Comparison of ENCODE assay signal across 10 cellular contexts in the genomic region with DNA sequence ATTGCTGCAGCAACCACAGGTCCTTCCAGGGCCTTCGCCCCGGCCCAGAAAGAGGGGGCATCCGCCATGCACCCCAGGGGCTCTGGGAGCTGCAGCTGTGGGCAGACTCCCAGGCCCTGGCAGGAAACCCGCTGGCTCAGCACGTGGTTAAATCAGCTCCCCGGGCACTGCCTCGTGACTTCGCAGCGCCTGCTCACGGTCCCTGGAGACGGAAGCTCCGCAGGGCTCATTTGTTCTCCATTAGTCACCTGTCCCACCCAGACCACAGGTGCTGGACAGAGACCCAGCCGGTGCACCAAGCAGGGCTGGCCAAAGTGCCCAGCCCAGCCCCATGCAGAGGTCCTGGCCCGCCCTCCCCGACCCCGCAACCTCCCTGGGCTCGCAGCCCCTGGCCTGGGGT. TPM values are rescaled to one million over a fixed set of nuclear protein-coding genes. Genes with fewer than 3 reads are reported as not detected.
DNase-seq lines count a peak whose midpoint lies in the region; ATAC-seq, FAIRE-seq and TF ChIP-seq lines count a peak whose summit lies in the region.
"Had no signal": no experiment of that assay in that cellular context is flagged by ENCODE, and none has a peak within 500 bp of the region (broad histone marks: within the 10 kb centered on the region; RNA-seq: fewer than 3 reads in every experiment).

No MANE protein-coding gene starts in this region.

- no peaks in the 10 kb centered on the region for H3K36me3 ChIP-seq in GM23338 (ENCODE audit: insufficient read depth)

- peaks cover 68% of the 10 kb centered on the region for H3K79me2 ChIP-seq in GM23338 (replicated peaks; ENCODE audit: insufficient read depth)

- H3K4me2 ChIP-seq in A549 (no peak overlapping the region), GM23338 (no peak overlapping the region)

- H3K9me3 Mint-ChIP-seq in GM23338, result no peaks in the 10 kb centered on the region; the same call in 2 of the 3 replicates

- peak; percentile 58 to 60 for DNase-seq in A549 (ENCODE audit: low read depth in 1 of 2, low spot score in 1 of 2)
- DNase-seq in GM23338 (ENCODE audit: low spot score), result no peak
- DNase-seq in RCC 7860 (ENCODE audit: low spot score), result peak; percentile 41
- DNase-seq in frontal cortex (ENCODE audit: low spot score in 2 of 2), result peak; percentile 59 to 75
- no peak for DNase-seq in left lobe of liver (ENCODE audit: low spot score)
- no peak for DNase-seq in HuH-7.5 (ENCODE audit: low spot score)
- no peak for DNase-seq in GOT3 (lab: John Stamatoyannopoulos, UW)
- DNase-seq: DMS79 had no signal

- CTCF ChIA-PET in A549 (lab: Yijun Ruan, JAX), result interaction anchor here (0.7 to 1.6 kb wide), 3 partner anchors 17 to 39 kb away, joined by 3 to 5 read pairs (median 3); no protein-coding TSS in a partner anchor

- H3K4me3 ChIP-seq in A549 (no peak overlapping the region), GM23338 (no peak overlapping the region)

- no peak overlapping the region for H3K4me3 Mint-ChIP-seq in GM23338

- FAIRE-seq in A549 (lab: Jason Lieb, UNC), result no peak
- FAIRE-seq in RCC 7860 (lab: Jason Lieb, UNC), result no peak
- FAIRE-seq in frontal cortex (lab: Jason Lieb, UNC), result no peak

- TF ChIP-seq POLR2A in A549 (IDR thresholded peaks at IDR 0.05; ENCODE audit: low read length), result no peak

- peak; percentile 28 to 35; a peak in 5 of 6 replicates for ATAC-seq in A549
- ATAC-seq in GM23338, result no peak
- no peak for ATAC-seq in left lobe of liver
- ATAC-seq in GM18517 (IDR thresholded peaks at IDR 0.05; ENCODE audit: unreplicated experiment), result no peak

- no peak for TF ChIP-seq CTCF in A549 (IDR thresholded peaks at IDR 0.05)
- no peak for TF ChIP-seq CTCF in GM23338 (conservative IDR thresholded peaks at IDR 0.05; ENCODE audit: low read depth in 2 of 2)

- peaks cover 16% of the 10 kb centered on the region for H3K27me3 Mint-ChIP-seq in GM23338 (ENCODE audit: insufficient read depth, low read depth, poor library complexity)

- no peak overlapping the region for H2AFZ ChIP-seq in GM23338

- peaks cover 21% of the 10 kb centered on the region for H4K20me1 ChIP-seq in GM23338 (replicated peaks; ENCODE audit: insufficient read depth)

- no peaks in the 10 kb centered on the region; the same call in 2 of the 3 replicates for H3K36me3 Mint-ChIP-seq in GM23338 (ENCODE audit: low read depth)

- H3K9me3 ChIP-seq in A549, result no peaks in the 10 kb centered on the region

- 0% methylated on average over 1 of the region's 17 CpGs for WGBS in A549 (ENCODE audit: missing lambda C conversion rate)

- POLR2A ChIA-PET in A549 (lab: Yijun Ruan, JAX), result no interaction called here

- H3K27ac Mint-ChIP-seq in GM23338, result no peak overlapping the region

- H3F3A ChIP-seq in GM23338 (replicated peaks; ENCODE audit: low read depth), result no peaks in the 10 kb centered on the region; the same call in 1 of the 2 replicates

- H3K27ac ChIP-seq in A549 (peak overlapping the region in 1 of 2 experiments; percentile 16; a peak in 1 of 6 replicates), GM23338 (ENCODE audit: low read depth) (no peak overlapping the region)

- H3K4me1 Mint-ChIP-seq in GM23338, result peaks cover 38% of the 10 kb centered on the region

- no peak for TF ChIP-seq RAD21 in A549 (conservative IDR thresholded peaks at IDR 0.05 in 1 of 2, IDR thresholded peaks at IDR 0.05 in 1 of 2)

- H3K27me3 ChIP-seq in GM23338 (ENCODE audit: insufficient read depth), result no peaks in the 10 kb centered on the region

- TF ChIP-seq EP300 in A549 (IDR thresholded peaks at IDR 0.05), result no peak

- H3K4me1 ChIP-seq in A549 (peaks cover 7% of the 10 kb centered on the region), GM23338 (ENCODE audit: insufficient read depth) (peaks cover 13% of the 10 kb centered on the region; the same call in 1 of the 2 replicates)

- H3K9me2 ChIP-seq in GM23338 (ENCODE audit: insufficient read depth), result no peaks in the 10 kb centered on the region

TF ChIP-seq in A549, 52 proteins besides CTCF, POLR2A, EP300 and RAD21:
- TF ChIP-seq MAFK (IDR thresholded peaks at IDR 0.05; ENCODE audit: partially characterized antibody), result peak; percentile 65
- TF ChIP-seq, protein P1, sequence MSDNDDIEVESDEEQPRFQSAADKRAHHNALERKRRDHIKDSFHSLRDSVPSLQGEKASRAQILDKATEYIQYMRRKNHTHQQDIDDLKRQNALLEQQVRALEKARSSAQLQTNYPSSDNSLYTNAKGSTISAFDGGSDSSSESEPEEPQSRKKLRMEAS (IDR thresholded peaks at IDR 0.05), result peak; percentile 43; the same call in 1 of the 2 replicates
- TF ChIP-seq SREBF2 (IDR thresholded peaks at IDR 0.05), result no peak
- TF ChIP-seq NPAS2 (CRISPR knock-in tag; IDR thresholded peaks at IDR 0.05; ENCODE audit: borderline replicate concordance), result peak; percentile 61
- TF ChIP-seq RFX5 (IDR thresholded peaks at IDR 0.05), result no peak
- TF ChIP-seq, protein P2, sequence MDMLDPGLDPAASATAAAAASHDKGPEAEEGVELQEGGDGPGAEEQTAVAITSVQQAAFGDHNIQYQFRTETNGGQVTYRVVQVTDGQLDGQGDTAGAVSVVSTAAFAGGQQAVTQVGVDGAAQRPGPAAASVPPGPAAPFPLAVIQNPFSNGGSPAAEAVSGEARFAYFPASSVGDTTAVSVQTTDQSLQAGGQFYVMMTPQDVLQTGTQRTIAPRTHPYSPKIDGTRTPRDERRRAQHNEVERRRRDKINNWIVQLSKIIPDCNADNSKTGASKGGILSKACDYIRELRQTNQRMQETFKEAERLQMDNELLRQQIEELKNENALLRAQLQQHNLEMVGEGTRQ (IDR thresholded peaks at IDR 0.05), result peak; percentile 75

TF ChIP-seq in GM23338, 12 proteins besides CTCF, POLR2A, EP300 and RAD21 (continues in another document):
- TF ChIP-seq, protein P3, sequence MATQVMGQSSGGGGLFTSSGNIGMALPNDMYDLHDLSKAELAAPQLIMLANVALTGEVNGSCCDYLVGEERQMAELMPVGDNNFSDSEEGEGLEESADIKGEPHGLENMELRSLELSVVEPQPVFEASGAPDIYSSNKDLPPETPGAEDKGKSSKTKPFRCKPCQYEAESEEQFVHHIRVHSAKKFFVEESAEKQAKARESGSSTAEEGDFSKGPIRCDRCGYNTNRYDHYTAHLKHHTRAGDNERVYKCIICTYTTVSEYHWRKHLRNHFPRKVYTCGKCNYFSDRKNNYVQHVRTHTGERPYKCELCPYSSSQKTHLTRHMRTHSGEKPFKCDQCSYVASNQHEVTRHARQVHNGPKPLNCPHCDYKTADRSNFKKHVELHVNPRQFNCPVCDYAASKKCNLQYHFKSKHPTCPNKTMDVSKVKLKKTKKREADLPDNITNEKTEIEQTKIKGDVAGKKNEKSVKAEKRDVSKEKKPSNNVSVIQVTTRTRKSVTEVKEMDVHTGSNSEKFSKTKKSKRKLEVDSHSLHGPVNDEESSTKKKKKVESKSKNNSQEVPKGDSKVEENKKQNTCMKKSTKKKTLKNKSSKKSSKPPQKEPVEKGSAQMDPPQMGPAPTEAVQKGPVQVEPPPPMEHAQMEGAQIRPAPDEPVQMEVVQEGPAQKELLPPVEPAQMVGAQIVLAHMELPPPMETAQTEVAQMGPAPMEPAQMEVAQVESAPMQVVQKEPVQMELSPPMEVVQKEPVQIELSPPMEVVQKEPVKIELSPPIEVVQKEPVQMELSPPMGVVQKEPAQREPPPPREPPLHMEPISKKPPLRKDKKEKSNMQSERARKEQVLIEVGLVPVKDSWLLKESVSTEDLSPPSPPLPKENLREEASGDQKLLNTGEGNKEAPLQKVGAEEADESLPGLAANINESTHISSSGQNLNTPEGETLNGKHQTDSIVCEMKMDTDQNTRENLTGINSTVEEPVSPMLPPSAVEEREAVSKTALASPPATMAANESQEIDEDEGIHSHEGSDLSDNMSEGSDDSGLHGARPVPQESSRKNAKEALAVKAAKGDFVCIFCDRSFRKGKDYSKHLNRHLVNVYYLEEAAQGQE (IDR thresholded peaks at IDR 0.05; ENCODE audit: unreplicated experiment), result peak; percentile 19

RNA-seq across cellular contexts. Expression of a gene that starts 14.7 kb away (rescaled TPM):
- polyA plus RNA-seq in A549 (2011; rRNA removed), result 0.14 and 0.32 TPM in 2 replicates
- 1.1 and 1.2 TPM in 2 replicates for polyA plus RNA-seq in A549 (2012; cell fraction: cytosol; rRNA removed)
- polyA plus RNA-seq in A549 (2012; cell fraction: nucleus; rRNA removed), result 0.91 and 1.3 TPM in 2 replicates
- 0.15 to 0.38 TPM (median 0.36 TPM) in 3 replicates for polyA plus RNA-seq in A549 (2017; fragmentation: RNase III; extraction: RNeasy Plus Mini Kit Qiagen cat#74134 plus additional on column Dnase treatment)
- polyA minus RNA-seq in A549 (2011; rRNA and poly(A)+ RNA removed), result not detected in 2 replicates
- 61.7 and 92.4 TPM in 2 replicates for total RNA-seq in GM23338 (2014; rRNA removed; shearing (Covaris generic))
- polyA plus RNA-seq in GM23338 (2016; fragmentation: Nextera tagmentation; extraction: Ambion mirVana), result 67.9 and 68.5 TPM in 2 replicates
- total RNA-seq in frontal cortex, result 159 TPM
- total RNA-seq in left lobe of liver, result not detected
- total RNA-seq: OCI-LY7 had no signal

RNA-seq across cellular contexts. Expression of a gene that starts 41.1 kb away (rescaled TPM):
- 16.3 and 17.4 TPM in 2 replicates for polyA plus RNA-seq in A549 (2011; rRNA removed)
- polyA plus RNA-seq in A549 (2012; cell fraction: cytosol; rRNA removed), result 34.8 and 42.6 TPM in 2 replicates
- polyA plus RNA-seq in A549 (2012; cell fraction: nucleus; rRNA removed), result 54.0 and 82.0 TPM in 2 replicates
- 128 to 141 TPM (median 129 TPM) in 3 replicates for polyA plus RNA-seq in A549 (2017; fragmentation: RNase III; extraction: RNeasy Plus Mini Kit Qiagen cat#74134 plus additional on column Dnase treatment)
- 17.8 and 30.8 TPM in 2 replicates for polyA minus RNA-seq in A549 (2011; rRNA and poly(A)+ RNA removed)
- total RNA-seq in GM23338 (2014; rRNA removed; shearing (Covaris generic)), result 37.1 TPM in 2 replicates
- 1.3 and 1.4 TPM in 2 replicates for polyA plus RNA-seq in GM23338 (2016; fragmentation: Nextera tagmentation; extraction: Ambion mirVana)
- total RNA-seq in frontal cortex, result 179 TPM
- total RNA-seq in left lobe of liver, result 0.73 TPM

Comparison
In these comparisons a context has a peak if more than half of its experiments do, and no peak if none do; other contexts are left out.
1. ATAC-seq: peak in A549 (2 of 2); none in GM23338 (single experiment), left lobe of liver (single experiment) and GM18517 (single experiment).
2. DNase-seq: peak in A549 (2 of 2), RCC 7860 (single experiment) and frontal cortex (2 of 2); none in GM23338 (single experiment), left lobe of liver (single experiment), HuH-7.5 (single experiment) and GOT3 (single experiment).
3. RNA of a gene that starts 14.7 kb away (total RNA-seq): 159 TPM in frontal cortex (single experiment) and 61.7 to 92.4 TPM in GM23338; not detected in left lobe of liver (single experiment); every median in the first group is over 10 times any median in the second.
4. RNA of a gene that starts 41.1 kb away (total RNA-seq): 179 TPM in frontal cortex (single experiment) and 37.1 TPM in GM23338; 0.73 TPM in left lobe of liver (single experiment); every median in the first group is over 10 times any median in the second.